In the genomic region with DNA sequence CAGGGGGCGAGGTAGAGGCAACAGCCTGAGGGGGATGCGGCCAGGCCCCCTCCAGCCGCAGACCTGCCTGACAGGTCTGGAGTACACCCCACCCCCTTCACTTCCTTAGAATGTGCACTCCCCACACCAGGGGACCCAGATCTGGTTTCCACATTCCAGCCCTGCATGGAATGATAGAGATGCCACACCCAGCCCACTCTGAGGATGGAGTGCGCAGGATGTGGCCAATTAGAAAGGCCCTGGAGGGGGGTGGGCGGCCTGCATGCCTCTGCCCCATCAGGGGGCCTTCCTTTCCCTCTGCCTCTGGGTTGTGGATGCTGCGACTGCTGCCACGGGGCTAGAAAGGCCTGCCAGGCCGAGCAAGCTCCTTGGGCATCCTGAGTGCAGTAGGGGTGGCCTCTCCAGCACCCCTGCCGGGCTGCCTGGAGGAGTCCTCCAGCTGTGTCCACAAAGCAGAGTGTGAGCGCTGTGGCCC, we compare ENCODE assay signal across 3 cellular contexts.
TF ChIP-seq lines count a peak whose summit lies in the region.

No MANE protein-coding gene starts in this region.

TF ChIP-seq in SK-N-SH treated with all-trans-retinoic acid at 6 μM for 48 hours, 23 proteins besides CTCF, POLR2A, EP300 and RAD21:
- TF ChIP-seq CSRNP3 (CRISPR knock-in tag; IDR thresholded peaks at IDR 0.05) (no peak), OSR1 (CRISPR knock-in tag; IDR thresholded peaks at IDR 0.05) (no peak), CSDC2 (CRISPR knock-in tag; IDR thresholded peaks at IDR 0.05) (no peak), CREB5 (CRISPR knock-in tag; IDR thresholded peaks at IDR 0.05; ENCODE audit: low read depth) (no peak), BACH2 (CRISPR knock-in tag; IDR thresholded peaks at IDR 0.05; ENCODE audit: borderline replicate concordance) (no peak), ARNTL (CRISPR knock-in tag; IDR thresholded peaks at IDR 0.05; ENCODE audit: borderline replicate concordance, low read depth) (no peak), ZC3H10 (CRISPR knock-in tag; IDR thresholded peaks at IDR 0.05) (no peak), ZNF8 (CRISPR knock-in tag; IDR thresholded peaks at IDR 0.05) (no peak), TOX (CRISPR knock-in tag; IDR thresholded peaks at IDR 0.05; ENCODE audit: borderline replicate concordance) (no peak)

TF ChIP-seq in SK-N-SH, 30 proteins besides CTCF, POLR2A, EP300 and RAD21 (continued from another document):
- TF ChIP-seq IRF3 (IDR thresholded peaks at IDR 0.05; ENCODE audit: low read depth, low read length) = no peak
- no peak for TF ChIP-seq GABPA (IDR thresholded peaks at IDR 0.05; ENCODE audit: low read depth)
- TF ChIP-seq, protein P1, sequence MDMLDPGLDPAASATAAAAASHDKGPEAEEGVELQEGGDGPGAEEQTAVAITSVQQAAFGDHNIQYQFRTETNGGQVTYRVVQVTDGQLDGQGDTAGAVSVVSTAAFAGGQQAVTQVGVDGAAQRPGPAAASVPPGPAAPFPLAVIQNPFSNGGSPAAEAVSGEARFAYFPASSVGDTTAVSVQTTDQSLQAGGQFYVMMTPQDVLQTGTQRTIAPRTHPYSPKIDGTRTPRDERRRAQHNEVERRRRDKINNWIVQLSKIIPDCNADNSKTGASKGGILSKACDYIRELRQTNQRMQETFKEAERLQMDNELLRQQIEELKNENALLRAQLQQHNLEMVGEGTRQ (IDR thresholded peaks at IDR 0.05; ENCODE audit: borderline replicate concordance, low read depth, low read length) = no peak
- no peak for TF ChIP-seq CHD2 (IDR thresholded peaks at IDR 0.05; ENCODE audit: low read length, partially characterized antibody)
- no peak for TF ChIP-seq TEAD4 (IDR thresholded peaks at IDR 0.05; ENCODE audit: borderline replicate concordance, insufficient read depth)
- TF ChIP-seq, protein P2, sequence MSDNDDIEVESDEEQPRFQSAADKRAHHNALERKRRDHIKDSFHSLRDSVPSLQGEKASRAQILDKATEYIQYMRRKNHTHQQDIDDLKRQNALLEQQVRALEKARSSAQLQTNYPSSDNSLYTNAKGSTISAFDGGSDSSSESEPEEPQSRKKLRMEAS (IDR thresholded peaks at IDR 0.05; ENCODE audit: low read depth) = no peak
- TF ChIP-seq, protein P3, sequence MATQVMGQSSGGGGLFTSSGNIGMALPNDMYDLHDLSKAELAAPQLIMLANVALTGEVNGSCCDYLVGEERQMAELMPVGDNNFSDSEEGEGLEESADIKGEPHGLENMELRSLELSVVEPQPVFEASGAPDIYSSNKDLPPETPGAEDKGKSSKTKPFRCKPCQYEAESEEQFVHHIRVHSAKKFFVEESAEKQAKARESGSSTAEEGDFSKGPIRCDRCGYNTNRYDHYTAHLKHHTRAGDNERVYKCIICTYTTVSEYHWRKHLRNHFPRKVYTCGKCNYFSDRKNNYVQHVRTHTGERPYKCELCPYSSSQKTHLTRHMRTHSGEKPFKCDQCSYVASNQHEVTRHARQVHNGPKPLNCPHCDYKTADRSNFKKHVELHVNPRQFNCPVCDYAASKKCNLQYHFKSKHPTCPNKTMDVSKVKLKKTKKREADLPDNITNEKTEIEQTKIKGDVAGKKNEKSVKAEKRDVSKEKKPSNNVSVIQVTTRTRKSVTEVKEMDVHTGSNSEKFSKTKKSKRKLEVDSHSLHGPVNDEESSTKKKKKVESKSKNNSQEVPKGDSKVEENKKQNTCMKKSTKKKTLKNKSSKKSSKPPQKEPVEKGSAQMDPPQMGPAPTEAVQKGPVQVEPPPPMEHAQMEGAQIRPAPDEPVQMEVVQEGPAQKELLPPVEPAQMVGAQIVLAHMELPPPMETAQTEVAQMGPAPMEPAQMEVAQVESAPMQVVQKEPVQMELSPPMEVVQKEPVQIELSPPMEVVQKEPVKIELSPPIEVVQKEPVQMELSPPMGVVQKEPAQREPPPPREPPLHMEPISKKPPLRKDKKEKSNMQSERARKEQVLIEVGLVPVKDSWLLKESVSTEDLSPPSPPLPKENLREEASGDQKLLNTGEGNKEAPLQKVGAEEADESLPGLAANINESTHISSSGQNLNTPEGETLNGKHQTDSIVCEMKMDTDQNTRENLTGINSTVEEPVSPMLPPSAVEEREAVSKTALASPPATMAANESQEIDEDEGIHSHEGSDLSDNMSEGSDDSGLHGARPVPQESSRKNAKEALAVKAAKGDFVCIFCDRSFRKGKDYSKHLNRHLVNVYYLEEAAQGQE (IDR thresholded peaks at IDR 0.05; ENCODE audit: low read depth, low read length) = no peak
- TF ChIP-seq, protein P4, sequence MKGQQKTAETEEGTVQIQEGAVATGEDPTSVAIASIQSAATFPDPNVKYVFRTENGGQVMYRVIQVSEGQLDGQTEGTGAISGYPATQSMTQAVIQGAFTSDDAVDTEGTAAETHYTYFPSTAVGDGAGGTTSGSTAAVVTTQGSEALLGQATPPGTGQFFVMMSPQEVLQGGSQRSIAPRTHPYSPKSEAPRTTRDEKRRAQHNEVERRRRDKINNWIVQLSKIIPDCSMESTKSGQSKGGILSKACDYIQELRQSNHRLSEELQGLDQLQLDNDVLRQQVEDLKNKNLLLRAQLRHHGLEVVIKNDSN (IDR thresholded peaks at IDR 0.05; ENCODE audit: borderline replicate concordance, low read depth) = no peak
TF ChIP-seq in SK-N-SH: peak in this region for 0.

TF ChIP-seq in WTC11, 78 proteins besides CTCF, POLR2A, EP300 and RAD21 (continued from another document and continues in another):
- TF ChIP-seq NFYB (CRISPR knock-in tag; conservative IDR thresholded peaks at IDR 0.05; ENCODE audit: low read depth) (peak; percentile 32; the same call in 1 of the 2 replicates), ARID4B (CRISPR knock-in tag; IDR thresholded peaks at IDR 0.05; ENCODE audit: borderline replicate concordance) (0 out of 2 replicates have a peak, but pooled peaks have one; percentile 49), TEAD4 (CRISPR knock-in tag; IDR thresholded peaks at IDR 0.05) (peak; percentile 86), FOXP1 (CRISPR knock-in tag; IDR thresholded peaks at IDR 0.05; ENCODE audit: borderline replicate concordance) (peak; percentile 51; the same call in 1 of the 2 replicates), ETV6 (CRISPR knock-in tag; IDR thresholded peaks at IDR 0.05) (peak; percentile 53; the same call in 1 of the 2 replicates), SP1 (CRISPR knock-in tag; conservative IDR thresholded peaks at IDR 0.05) (peak; percentile 59), MYBL2 (CRISPR knock-in tag; IDR thresholded peaks at IDR 0.05) (peak; percentile 53; the same call in 1 of the 2 replicates), ZNF423 (CRISPR knock-in tag; IDR thresholded peaks at IDR 0.05) (peak; percentile 89), ZBTB43 (CRISPR knock-in tag; IDR thresholded peaks at IDR 0.05) (0 out of 2 replicates have a peak, but pooled peaks have one; percentile 39), GTF2I (CRISPR knock-in tag; conservative IDR thresholded peaks at IDR 0.05) (no peak), TEAD1 (CRISPR knock-in tag; IDR thresholded peaks at IDR 0.05) (peak; percentile 99), KAT7 (CRISPR knock-in tag; IDR thresholded peaks at IDR 0.05; ENCODE audit: borderline replicate concordance) (no peak), HMGXB4 (CRISPR knock-in tag; IDR thresholded peaks at IDR 0.05) (no peak), GRHL2 (CRISPR knock-in tag; IDR thresholded peaks at IDR 0.05; ENCODE audit: insufficient replicate concordance, severe bottlenecking) (no peak)
- TF ChIP-seq, protein P5, sequence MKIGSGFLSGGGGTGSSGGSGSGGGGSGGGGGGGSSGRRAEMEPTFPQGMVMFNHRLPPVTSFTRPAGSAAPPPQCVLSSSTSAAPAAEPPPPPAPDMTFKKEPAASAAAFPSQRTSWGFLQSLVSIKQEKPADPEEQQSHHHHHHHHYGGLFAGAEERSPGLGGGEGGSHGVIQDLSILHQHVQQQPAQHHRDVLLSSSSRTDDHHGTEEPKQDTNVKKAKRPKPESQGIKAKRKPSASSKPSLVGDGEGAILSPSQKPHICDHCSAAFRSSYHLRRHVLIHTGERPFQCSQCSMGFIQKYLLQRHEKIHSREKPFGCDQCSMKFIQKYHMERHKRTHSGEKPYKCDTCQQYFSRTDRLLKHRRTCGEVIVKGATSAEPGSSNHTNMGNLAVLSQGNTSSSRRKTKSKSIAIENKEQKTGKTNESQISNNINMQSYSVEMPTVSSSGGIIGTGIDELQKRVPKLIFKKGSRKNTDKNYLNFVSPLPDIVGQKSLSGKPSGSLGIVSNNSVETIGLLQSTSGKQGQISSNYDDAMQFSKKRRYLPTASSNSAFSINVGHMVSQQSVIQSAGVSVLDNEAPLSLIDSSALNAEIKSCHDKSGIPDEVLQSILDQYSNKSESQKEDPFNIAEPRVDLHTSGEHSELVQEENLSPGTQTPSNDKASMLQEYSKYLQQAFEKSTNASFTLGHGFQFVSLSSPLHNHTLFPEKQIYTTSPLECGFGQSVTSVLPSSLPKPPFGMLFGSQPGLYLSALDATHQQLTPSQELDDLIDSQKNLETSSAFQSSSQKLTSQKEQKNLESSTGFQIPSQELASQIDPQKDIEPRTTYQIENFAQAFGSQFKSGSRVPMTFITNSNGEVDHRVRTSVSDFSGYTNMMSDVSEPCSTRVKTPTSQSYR (CRISPR knock-in tag; IDR thresholded peaks at IDR 0.05) = peak; percentile 92
- TF ChIP-seq, protein P2 (CRISPR knock-in tag; IDR thresholded peaks at IDR 0.05) = 0 out of 2 replicates have a peak, but pooled peaks have one; percentile 49
- TF ChIP-seq, protein P6, sequence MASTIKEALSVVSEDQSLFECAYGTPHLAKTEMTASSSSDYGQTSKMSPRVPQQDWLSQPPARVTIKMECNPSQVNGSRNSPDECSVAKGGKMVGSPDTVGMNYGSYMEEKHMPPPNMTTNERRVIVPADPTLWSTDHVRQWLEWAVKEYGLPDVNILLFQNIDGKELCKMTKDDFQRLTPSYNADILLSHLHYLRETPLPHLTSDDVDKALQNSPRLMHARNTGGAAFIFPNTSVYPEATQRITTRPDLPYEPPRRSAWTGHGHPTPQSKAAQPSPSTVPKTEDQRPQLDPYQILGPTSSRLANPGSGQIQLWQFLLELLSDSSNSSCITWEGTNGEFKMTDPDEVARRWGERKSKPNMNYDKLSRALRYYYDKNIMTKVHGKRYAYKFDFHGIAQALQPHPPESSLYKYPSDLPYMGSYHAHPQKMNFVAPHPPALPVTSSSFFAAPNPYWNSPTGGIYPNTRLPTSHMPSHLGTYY (CRISPR knock-in tag; IDR thresholded peaks at IDR 0.05) = 0 out of 2 replicates have a peak, but pooled peaks have one; percentile 43
- TF ChIP-seq, protein P7, sequence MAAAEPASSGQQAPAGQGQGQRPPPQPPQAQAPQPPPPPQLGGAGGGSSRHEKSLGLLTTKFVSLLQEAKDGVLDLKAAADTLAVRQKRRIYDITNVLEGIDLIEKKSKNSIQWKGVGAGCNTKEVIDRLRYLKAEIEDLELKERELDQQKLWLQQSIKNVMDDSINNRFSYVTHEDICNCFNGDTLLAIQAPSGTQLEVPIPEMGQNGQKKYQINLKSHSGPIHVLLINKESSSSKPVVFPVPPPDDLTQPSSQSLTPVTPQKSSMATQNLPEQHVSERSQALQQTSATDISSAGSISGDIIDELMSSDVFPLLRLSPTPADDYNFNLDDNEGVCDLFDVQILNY (CRISPR knock-in tag; IDR thresholded peaks at IDR 0.05) = no peak
